In genomic region chr14:99035268-99035667, GRCh38 we compare ENCODE assay signal across 11 cellular contexts.
A peak's percentile ranks its signal among the peaks of the same experiment; 100 is the strongest.
DNase-seq lines count a peak whose midpoint lies in the region; ATAC-seq and TF ChIP-seq lines count a peak whose summit lies in the region.
"Had no signal": no experiment of that assay in that cellular context is flagged by ENCODE, and none has a peak within 500 bp of the region (broad histone marks: within the 10 kb centered on the region; RNA-seq: fewer than 3 reads in every experiment).

No MANE protein-coding gene starts in this region.

- intact Hi-C loops in left ventricle myocardium inferior (cut with micrococcal nuclease), result no loop called here
- intact Hi-C loops in gastrocnemius medialis (cut with DNase I; ENCODE audit: low total_unique reads), result loop anchor here (10.0 kb wide), 2 partner anchors 260 to 570 kb away; partner anchors contain the start of gene CCDC85C
- intact Hi-C loops in CD8-positive, alpha-beta T cell (cut with DNase I, micrococcal nuclease), result no loop called here

- H3K4me2 ChIP-seq in SK-N-SH, result peak overlapping the region; percentile 69; the same call in 1 of the 2 replicates

- in situ Hi-C loops in G401 (cut with HindIII; ENCODE audit: low sequenced_read_pairs) (no loop called here), gastrocnemius medialis (cut with MboI; ENCODE audit: low sequenced_read_pairs in 4 of 4) (no loop called here)

- peak overlapping the region; percentile 98; the same call in 1 of the 2 replicates for H2AFZ ChIP-seq in SK-N-SH (ENCODE audit: low read depth)

- no peaks in the 10 kb centered on the region for H3K9me3 ChIP-seq in SK-N-SH
- H3K9me3 ChIP-seq in left ventricle myocardium inferior (replicated peaks), result no peaks in the 10 kb centered on the region
- no peaks in the 10 kb centered on the region for H3K9me3 ChIP-seq in gastrocnemius medialis
- no peaks in the 10 kb centered on the region for H3K9me3 ChIP-seq in CD8-positive, alpha-beta T cell (ENCODE audit: low read length)

- H3K9me2 ChIP-seq in SK-N-SH, result no peaks in the 10 kb centered on the region

- H3K27me3 ChIP-seq in SK-N-SH (ENCODE audit: insufficient read depth), result peaks cover 9% of the 10 kb centered on the region
- H3K27me3 ChIP-seq in left ventricle myocardium inferior (ENCODE audit: low read depth), result peaks cover 44% of the 10 kb centered on the region
- no peaks in the 10 kb centered on the region for H3K27me3 ChIP-seq in gastrocnemius medialis
- no peaks in the 10 kb centered on the region for H3K27me3 ChIP-seq in CD8-positive, alpha-beta T cell (ENCODE audit: insufficient read depth, low read length)
- H3K27me3 ChIP-seq: cardiac muscle cell had no signal

- no peaks in the 10 kb centered on the region for H3K4me1 Mint-ChIP-seq in CD8-positive, alpha-beta T cell (ENCODE audit: low read depth)

- H3K79me2 ChIP-seq in SK-N-SH (ENCODE audit: insufficient read depth), result no peaks in the 10 kb centered on the region

- WGBS in SK-N-SH (ENCODE audit: low lambda C conversion rate), result 48% methylated on average over 3 of the region's 4 CpGs

- no peak overlapping the region for H3K9ac ChIP-seq in SK-N-SH

- ATAC-seq in gastrocnemius medialis (peak; percentile 16 to 32), GM18867 (IDR thresholded peaks at IDR 0.05; ENCODE audit: unreplicated experiment) (no peak)
- ATAC-seq in CD8-positive, alpha-beta T cell, result no peak
- ATAC-seq: activated CD4-positive, CD25-positive, alpha-beta regulatory T cell treated with anti-CD3 and anti-CD28 coated beads, Interleukin-2, amount 50 U/mL, for 24 hours had no signal

- H3K27ac Mint-ChIP-seq in CD8-positive, alpha-beta T cell, result no peak overlapping the region

- TF ChIP-seq POLR2A in gastrocnemius medialis (IDR thresholded peaks at IDR 0.05), result no peak

- H3K36me3 Mint-ChIP-seq in CD8-positive, alpha-beta T cell, result no peaks in the 10 kb centered on the region

- TF ChIP-seq EP300 in SK-N-SH (IDR thresholded peaks at IDR 0.05; ENCODE audit: borderline replicate concordance in 1 of 2, low read depth in 1 of 2, low read length in 1 of 2), result no peak

- no peaks in the 10 kb centered on the region for H4K20me1 ChIP-seq in SK-N-SH (ENCODE audit: insufficient read depth)

- H3K36me3 ChIP-seq in SK-N-SH (replicated peaks in 1 of 2; ENCODE audit: control insufficient read depth in 1 of 2, insufficient read depth in 2 of 2, low read length in 1 of 2), result no peaks in the 10 kb centered on the region
- no peaks in the 10 kb centered on the region for H3K36me3 ChIP-seq in left ventricle myocardium inferior
- no peaks in the 10 kb centered on the region for H3K36me3 ChIP-seq in gastrocnemius medialis
- no peaks in the 10 kb centered on the region for H3K36me3 ChIP-seq in CD8-positive, alpha-beta T cell (ENCODE audit: insufficient read depth, low read length)
- H3K36me3 ChIP-seq: cardiac muscle cell had no signal

- TF ChIP-seq CTCF in SK-N-SH (IDR thresholded peaks at IDR 0.05), result no peak
- no peak for TF ChIP-seq CTCF in left ventricle myocardium inferior (IDR thresholded peaks at IDR 0.05; ENCODE audit: borderline replicate concordance)
- TF ChIP-seq CTCF in gastrocnemius medialis (IDR thresholded peaks at IDR 0.05 in 4 of 5, conservative IDR thresholded peaks at IDR 0.05 in 1 of 5), result no peak
- TF ChIP-seq CTCF in CD8-positive, alpha-beta T cell (IDR thresholded peaks at IDR 0.05), result no peak

- TF ChIP-seq RAD21 in SK-N-SH (IDR thresholded peaks at IDR 0.05; ENCODE audit: low read length), result no peak

- H3K4me3 ChIP-seq in SK-N-SH (ENCODE audit: low read depth in 2 of 2, low read length in 1 of 2) (peak overlapping the region in 1 of 2 experiments; percentile 19; a peak in 1 of 4 replicates), left ventricle myocardium inferior (peak overlapping the region; percentile 46), gastrocnemius medialis (peak overlapping the region in 2 of 4 donors; percentile 1 to 25)
- no peak overlapping the region for H3K4me3 ChIP-seq in CD8-positive, alpha-beta T cell (ENCODE audit: low read depth, low read length)
- H3K4me3 ChIP-seq: cardiac muscle cell had no signal

- no peaks in the 10 kb centered on the region for H3K9me3 Mint-ChIP-seq in CD8-positive, alpha-beta T cell

- CTCF ChIA-PET in SK-N-SH (lab: Yijun Ruan, JAX), result no interaction called here
- CTCF ChIA-PET in CD8-positive, alpha-beta T cell (lab: Charles Lee), result no interaction called here

- H3K27me3 Mint-ChIP-seq in CD8-positive, alpha-beta T cell (ENCODE audit: low read depth), result no peaks in the 10 kb centered on the region

- POLR2A ChIA-PET in SK-N-SH (lab: Yijun Ruan, JAX), result no interaction called here
- POLR2A ChIA-PET in CD8-positive, alpha-beta T cell (lab: Charles Lee), result no interaction called here

- DNase-seq in G401 (ENCODE audit: low spot score) (peak; percentile 8), SK-N-SH (no peak), left ventricle myocardium inferior (peak; percentile 59), gastrocnemius medialis (peak in 1 of 2 donors; percentile 47), amniotic stem cell (lab: John Stamatoyannopoulos, UW) (no peak), DMS53 treated with DMSO at 0.1 percent for 48 hours (lab: John Stamatoyannopoulos, UW; ENCODE audit: unreplicated experiment) (no peak)
- DNase-seq in CD8-positive, alpha-beta T cell, result no peak
- DNase-seq: NCI-H526 had no signal

- no peaks in the 10 kb centered on the region for H3F3A ChIP-seq in SK-N-SH (replicated peaks; ENCODE audit: insufficient read depth)

- no peak overlapping the region for H3K27ac ChIP-seq in SK-N-SH (ENCODE audit: low read depth in 2 of 2, low read length in 1 of 2)
- H3K27ac ChIP-seq in left ventricle myocardium inferior (replicated peaks), result peak overlapping the region; percentile 57
- peak overlapping the region in 2 of 4 donors; percentile 59 to 78 for H3K27ac ChIP-seq in gastrocnemius medialis
- no peak overlapping the region for H3K27ac ChIP-seq in CD8-positive, alpha-beta T cell (ENCODE audit: low read depth, low read length)
- H3K27ac ChIP-seq: cardiac muscle cell had no signal

- H3K4me1 ChIP-seq in SK-N-SH (ENCODE audit: control insufficient read depth in 1 of 2, insufficient read depth in 2 of 2, low read depth in 1 of 2, low read length in 1 of 2) (peaks cover 0 to 5% of the 10 kb centered on the region in 2 experiments; a peak in 1 of 4 replicates), left ventricle myocardium inferior (peaks cover 13% of the 10 kb centered on the region), gastrocnemius medialis (peaks cover 3 to 9% of the 10 kb centered on the region in 2 donors)
- H3K4me1 ChIP-seq in CD8-positive, alpha-beta T cell (ENCODE audit: insufficient read depth, low read length), result no peaks in the 10 kb centered on the region

- no peak overlapping the region for H3K4me3 Mint-ChIP-seq in CD8-positive, alpha-beta T cell

TF ChIP-seq in SK-N-SH, 30 proteins besides CTCF, POLR2A, EP300 and RAD21:
- no peak for TF ChIP-seq MXI1 (IDR thresholded peaks at IDR 0.05; ENCODE audit: low read depth, low read length)

Comparison
In these comparisons a context has a peak if more than half of its experiments do, and no peak if none do; other contexts are left out.
1. DNase-seq: peak in G401 (single experiment) and left ventricle myocardium inferior (single experiment); none in SK-N-SH (single experiment), CD8-positive, alpha-beta T cell (0 of 7), amniotic stem cell (single experiment) and DMS53 treated with DMSO at 0.1 percent for 48 hours (single experiment).
2. ATAC-seq: peak in gastrocnemius medialis (2 of 2); none in CD8-positive, alpha-beta T cell (single experiment) and GM18867 (single experiment).